Comparison of ENCODE assay signal across 1 cellular context in the genomic region with DNA sequence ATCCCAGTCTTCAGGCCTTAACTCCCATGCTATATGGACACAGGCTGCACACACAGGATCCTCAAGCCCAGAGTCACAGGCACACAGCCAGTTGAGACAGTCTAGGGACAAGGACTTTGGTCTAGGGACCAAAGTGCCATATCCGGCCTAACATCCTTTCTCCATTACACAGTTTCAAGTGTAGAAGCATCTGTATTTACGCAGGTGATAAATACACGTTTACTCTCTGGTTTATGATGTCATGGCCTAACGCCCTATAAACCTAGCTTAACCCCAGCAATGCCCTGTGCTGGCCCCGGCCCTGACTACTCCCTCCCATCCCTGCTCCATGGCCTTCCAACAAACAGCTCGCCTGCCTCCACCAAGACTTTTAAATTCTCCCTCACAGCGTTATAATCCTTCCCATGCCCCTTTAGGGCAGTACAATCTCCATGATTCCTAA.
A peak's percentile ranks its signal among the peaks of the same experiment; 100 is the strongest.
TF ChIP-seq lines count a peak whose summit lies in the region.

No MANE protein-coding gene starts in this region.

TF ChIP-seq in HepG2, 621 proteins besides CTCF, POLR2A, EP300 and RAD21 (continued from another document and continues in another):
- peak; percentile 93 for TF ChIP-seq RXRB (CRISPR knock-in tag; IDR thresholded peaks at IDR 0.05; ENCODE audit: borderline replicate concordance)
- peak; percentile 73; the same call in 1 of the 2 replicates for TF ChIP-seq POGZ (CRISPR knock-in tag; IDR thresholded peaks at IDR 0.05)
- TF ChIP-seq SIX1 (CRISPR knock-in tag; IDR thresholded peaks at IDR 0.05; ENCODE audit: borderline replicate concordance): peak; percentile 59; the same call in 1 of the 2 replicates
- peak; percentile 20; the same call in 1 of the 2 replicates for TF ChIP-seq GABPA (IDR thresholded peaks at IDR 0.05; ENCODE audit: low read depth, low read length)
- peak; percentile 87 for TF ChIP-seq GABPA (CRISPR knock-in tag; IDR thresholded peaks at IDR 0.05; ENCODE audit: low read depth)
- peak; percentile 91 for TF ChIP-seq GATAD2A (CRISPR knock-in tag; IDR thresholded peaks at IDR 0.05)
- no peak for TF ChIP-seq MATR3 (CRISPR knock-in tag; IDR thresholded peaks at IDR 0.05)
- no peak for TF ChIP-seq POLR2AphosphoS2 (IDR thresholded peaks at IDR 0.05; ENCODE audit: low read depth, low read length)
- TF ChIP-seq TOPORS (CRISPR knock-in tag; IDR thresholded peaks at IDR 0.05): no peak
- TF ChIP-seq NFKB2 (CRISPR knock-in tag; IDR thresholded peaks at IDR 0.05; ENCODE audit: borderline replicate concordance): no peak
- TF ChIP-seq PPARG (CRISPR knock-in tag; conservative IDR thresholded peaks at IDR 0.05): peak; percentile 70; the same call in 1 of the 2 replicates
- TF ChIP-seq, protein P1, sequence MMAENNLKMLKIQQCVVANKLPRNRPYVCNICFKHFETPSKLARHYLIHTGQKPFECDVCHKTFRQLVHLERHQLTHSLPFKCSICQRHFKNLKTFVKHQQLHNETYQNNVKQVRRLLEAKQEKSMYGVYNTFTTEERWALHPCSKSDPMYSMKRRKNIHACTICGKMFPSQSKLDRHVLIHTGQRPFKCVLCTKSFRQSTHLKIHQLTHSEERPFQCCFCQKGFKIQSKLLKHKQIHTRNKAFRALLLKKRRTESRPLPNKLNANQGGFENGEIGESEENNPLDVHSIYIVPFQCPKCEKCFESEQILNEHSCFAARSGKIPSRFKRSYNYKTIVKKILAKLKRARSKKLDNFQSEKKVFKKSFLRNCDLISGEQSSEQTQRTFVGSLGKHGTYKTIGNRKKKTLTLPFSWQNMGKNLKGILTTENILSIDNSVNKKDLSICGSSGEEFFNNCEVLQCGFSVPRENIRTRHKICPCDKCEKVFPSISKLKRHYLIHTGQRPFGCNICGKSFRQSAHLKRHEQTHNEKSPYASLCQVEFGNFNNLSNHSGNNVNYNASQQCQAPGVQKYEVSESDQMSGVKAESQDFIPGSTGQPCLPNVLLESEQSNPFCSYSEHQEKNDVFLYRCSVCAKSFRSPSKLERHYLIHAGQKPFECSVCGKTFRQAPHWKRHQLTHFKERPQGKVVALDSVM (CRISPR knock-in tag; IDR thresholded peaks at IDR 0.05): no peak
- peak; percentile 56; the same call in 1 of the 3 replicates for TF ChIP-seq MXI1 (IDR thresholded peaks at IDR 0.05; ENCODE audit: borderline replicate concordance, low read depth, low read length)
- peak; percentile 89 for TF ChIP-seq BCL6 (CRISPR knock-in tag; IDR thresholded peaks at IDR 0.05)
- TF ChIP-seq ZKSCAN8 (CRISPR knock-in tag; IDR thresholded peaks at IDR 0.05; ENCODE audit: borderline replicate concordance): 0 out of 2 replicates have a peak, but pooled peaks have one; percentile 31
- TF ChIP-seq, protein P2, sequence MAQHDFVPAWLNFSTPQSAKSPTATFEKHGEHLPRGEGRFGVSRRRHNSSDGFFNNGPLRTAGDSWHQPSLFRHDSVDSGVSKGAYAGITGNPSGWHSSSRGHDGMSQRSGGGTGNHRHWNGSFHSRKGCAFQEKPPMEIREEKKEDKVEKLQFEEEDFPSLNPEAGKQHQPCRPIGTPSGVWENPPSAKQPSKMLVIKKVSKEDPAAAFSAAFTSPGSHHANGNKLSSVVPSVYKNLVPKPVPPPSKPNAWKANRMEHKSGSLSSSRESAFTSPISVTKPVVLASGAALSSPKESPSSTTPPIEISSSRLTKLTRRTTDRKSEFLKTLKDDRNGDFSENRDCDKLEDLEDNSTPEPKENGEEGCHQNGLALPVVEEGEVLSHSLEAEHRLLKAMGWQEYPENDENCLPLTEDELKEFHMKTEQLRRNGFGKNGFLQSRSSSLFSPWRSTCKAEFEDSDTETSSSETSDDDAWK (CRISPR knock-in tag; IDR thresholded peaks at IDR 0.05): no peak
- peak; percentile 92 for TF ChIP-seq ESRRA (CRISPR knock-in tag; IDR thresholded peaks at IDR 0.05; ENCODE audit: low read depth)
- TF ChIP-seq ETV5 (CRISPR knock-in tag; IDR thresholded peaks at IDR 0.05; ENCODE audit: borderline replicate concordance): peak; percentile 98
- TF ChIP-seq TARDBP (CRISPR knock-in tag; IDR thresholded peaks at IDR 0.05): peak; percentile 70; the same call in 1 of the 2 replicates
- peak; percentile 56 for TF ChIP-seq ZEB1 (IDR thresholded peaks at IDR 0.05; ENCODE audit: insufficient replicate concordance, low read depth)
- peak; percentile 76; the same call in 1 of the 2 replicates for TF ChIP-seq ZNF607 (CRISPR knock-in tag; IDR thresholded peaks at IDR 0.05; ENCODE audit: borderline replicate concordance)
- TF ChIP-seq ZNF746 (CRISPR knock-in tag; IDR thresholded peaks at IDR 0.05): no peak
- TF ChIP-seq, protein P3, sequence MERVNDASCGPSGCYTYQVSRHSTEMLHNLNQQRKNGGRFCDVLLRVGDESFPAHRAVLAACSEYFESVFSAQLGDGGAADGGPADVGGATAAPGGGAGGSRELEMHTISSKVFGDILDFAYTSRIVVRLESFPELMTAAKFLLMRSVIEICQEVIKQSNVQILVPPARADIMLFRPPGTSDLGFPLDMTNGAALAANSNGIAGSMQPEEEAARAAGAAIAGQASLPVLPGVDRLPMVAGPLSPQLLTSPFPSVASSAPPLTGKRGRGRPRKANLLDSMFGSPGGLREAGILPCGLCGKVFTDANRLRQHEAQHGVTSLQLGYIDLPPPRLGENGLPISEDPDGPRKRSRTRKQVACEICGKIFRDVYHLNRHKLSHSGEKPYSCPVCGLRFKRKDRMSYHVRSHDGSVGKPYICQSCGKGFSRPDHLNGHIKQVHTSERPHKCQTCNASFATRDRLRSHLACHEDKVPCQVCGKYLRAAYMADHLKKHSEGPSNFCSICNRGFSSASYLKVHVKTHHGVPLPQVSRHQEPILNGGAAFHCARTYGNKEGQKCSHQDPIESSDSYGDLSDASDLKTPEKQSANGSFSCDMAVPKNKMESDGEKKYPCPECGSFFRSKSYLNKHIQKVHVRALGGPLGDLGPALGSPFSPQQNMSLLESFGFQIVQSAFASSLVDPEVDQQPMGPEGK (CRISPR knock-in tag; IDR thresholded peaks at IDR 0.05): peak; percentile 66
- no peak for TF ChIP-seq CBX2 (IDR thresholded peaks at IDR 0.05; ENCODE audit: low read depth, low read length)
- TF ChIP-seq CBX2 (CRISPR knock-in tag; IDR thresholded peaks at IDR 0.05; ENCODE audit: low read depth): no peak
- TF ChIP-seq NR2F1 (CRISPR knock-in tag; IDR thresholded peaks at IDR 0.05): peak in 1 of 2 experiments; percentile 36; a peak in 1 of 4 replicates
- TF ChIP-seq FOXJ3 (CRISPR knock-in tag; IDR thresholded peaks at IDR 0.05; ENCODE audit: borderline replicate concordance): peak; percentile 35; the same call in 1 of the 2 replicates
- TF ChIP-seq CBX5 (CRISPR knock-in tag; IDR thresholded peaks at IDR 0.05; ENCODE audit: borderline replicate concordance): peak; percentile 83; the same call in 1 of the 2 replicates
- peak; percentile 84 for TF ChIP-seq MIXL1 (CRISPR knock-in tag; IDR thresholded peaks at IDR 0.05)
- TF ChIP-seq KLF11 (CRISPR knock-in tag; IDR thresholded peaks at IDR 0.05): peak; percentile 67; the same call in 1 of the 2 replicates
- TF ChIP-seq GABPB1 (CRISPR knock-in tag; IDR thresholded peaks at IDR 0.05): peak; percentile 71
- TF ChIP-seq HDAC2 (CRISPR knock-in tag; IDR thresholded peaks at IDR 0.05): peak; percentile 95
- 0 out of 2 replicates have a peak, but pooled peaks have one; percentile 22 for TF ChIP-seq ZNF788 (CRISPR knock-in tag; IDR thresholded peaks at IDR 0.05; ENCODE audit: borderline replicate concordance)
- TF ChIP-seq HHEX (CRISPR knock-in tag; IDR thresholded peaks at IDR 0.05): peak; percentile 46; the same call in 1 of the 2 replicates
- TF ChIP-seq ZNF616 (CRISPR knock-in tag; IDR thresholded peaks at IDR 0.05; ENCODE audit: low read depth): no peak
- TF ChIP-seq ZNF792 (CRISPR knock-in tag; IDR thresholded peaks at IDR 0.05): peak; percentile 60; the same call in 1 of the 2 replicates
- peak; percentile 66; the same call in 1 of the 2 replicates for TF ChIP-seq MIER2 (CRISPR knock-in tag; IDR thresholded peaks at IDR 0.05)
- TF ChIP-seq, protein P4, sequence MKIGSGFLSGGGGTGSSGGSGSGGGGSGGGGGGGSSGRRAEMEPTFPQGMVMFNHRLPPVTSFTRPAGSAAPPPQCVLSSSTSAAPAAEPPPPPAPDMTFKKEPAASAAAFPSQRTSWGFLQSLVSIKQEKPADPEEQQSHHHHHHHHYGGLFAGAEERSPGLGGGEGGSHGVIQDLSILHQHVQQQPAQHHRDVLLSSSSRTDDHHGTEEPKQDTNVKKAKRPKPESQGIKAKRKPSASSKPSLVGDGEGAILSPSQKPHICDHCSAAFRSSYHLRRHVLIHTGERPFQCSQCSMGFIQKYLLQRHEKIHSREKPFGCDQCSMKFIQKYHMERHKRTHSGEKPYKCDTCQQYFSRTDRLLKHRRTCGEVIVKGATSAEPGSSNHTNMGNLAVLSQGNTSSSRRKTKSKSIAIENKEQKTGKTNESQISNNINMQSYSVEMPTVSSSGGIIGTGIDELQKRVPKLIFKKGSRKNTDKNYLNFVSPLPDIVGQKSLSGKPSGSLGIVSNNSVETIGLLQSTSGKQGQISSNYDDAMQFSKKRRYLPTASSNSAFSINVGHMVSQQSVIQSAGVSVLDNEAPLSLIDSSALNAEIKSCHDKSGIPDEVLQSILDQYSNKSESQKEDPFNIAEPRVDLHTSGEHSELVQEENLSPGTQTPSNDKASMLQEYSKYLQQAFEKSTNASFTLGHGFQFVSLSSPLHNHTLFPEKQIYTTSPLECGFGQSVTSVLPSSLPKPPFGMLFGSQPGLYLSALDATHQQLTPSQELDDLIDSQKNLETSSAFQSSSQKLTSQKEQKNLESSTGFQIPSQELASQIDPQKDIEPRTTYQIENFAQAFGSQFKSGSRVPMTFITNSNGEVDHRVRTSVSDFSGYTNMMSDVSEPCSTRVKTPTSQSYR (CRISPR knock-in tag; IDR thresholded peaks at IDR 0.05; ENCODE audit: borderline replicate concordance): peak; percentile 55; the same call in 1 of the 2 replicates
- TF ChIP-seq SOX13 (IDR thresholded peaks at IDR 0.05): no peak
- TF ChIP-seq SOX13 (CRISPR knock-in tag; conservative IDR thresholded peaks at IDR 0.05 in 1 of 2, IDR thresholded peaks at IDR 0.05 in 1 of 2): peak in 1 of 2 experiments; percentile 78; a peak in 2 of 4 replicates
- TF ChIP-seq ZNF224 (CRISPR knock-in tag; IDR thresholded peaks at IDR 0.05): no peak
- TF ChIP-seq RXRA (CRISPR knock-in tag; IDR thresholded peaks at IDR 0.05): peak; percentile 80; the same call in 1 of the 2 replicates
- TF ChIP-seq THAP11 (CRISPR knock-in tag; IDR thresholded peaks at IDR 0.05): peak; percentile 79
- no peak for TF ChIP-seq ETV6 (CRISPR knock-in tag; conservative IDR thresholded peaks at IDR 0.05)
- peak; percentile 51; the same call in 1 of the 2 replicates for TF ChIP-seq KDM1A (CRISPR knock-in tag; IDR thresholded peaks at IDR 0.05)
- TF ChIP-seq, protein P5, sequence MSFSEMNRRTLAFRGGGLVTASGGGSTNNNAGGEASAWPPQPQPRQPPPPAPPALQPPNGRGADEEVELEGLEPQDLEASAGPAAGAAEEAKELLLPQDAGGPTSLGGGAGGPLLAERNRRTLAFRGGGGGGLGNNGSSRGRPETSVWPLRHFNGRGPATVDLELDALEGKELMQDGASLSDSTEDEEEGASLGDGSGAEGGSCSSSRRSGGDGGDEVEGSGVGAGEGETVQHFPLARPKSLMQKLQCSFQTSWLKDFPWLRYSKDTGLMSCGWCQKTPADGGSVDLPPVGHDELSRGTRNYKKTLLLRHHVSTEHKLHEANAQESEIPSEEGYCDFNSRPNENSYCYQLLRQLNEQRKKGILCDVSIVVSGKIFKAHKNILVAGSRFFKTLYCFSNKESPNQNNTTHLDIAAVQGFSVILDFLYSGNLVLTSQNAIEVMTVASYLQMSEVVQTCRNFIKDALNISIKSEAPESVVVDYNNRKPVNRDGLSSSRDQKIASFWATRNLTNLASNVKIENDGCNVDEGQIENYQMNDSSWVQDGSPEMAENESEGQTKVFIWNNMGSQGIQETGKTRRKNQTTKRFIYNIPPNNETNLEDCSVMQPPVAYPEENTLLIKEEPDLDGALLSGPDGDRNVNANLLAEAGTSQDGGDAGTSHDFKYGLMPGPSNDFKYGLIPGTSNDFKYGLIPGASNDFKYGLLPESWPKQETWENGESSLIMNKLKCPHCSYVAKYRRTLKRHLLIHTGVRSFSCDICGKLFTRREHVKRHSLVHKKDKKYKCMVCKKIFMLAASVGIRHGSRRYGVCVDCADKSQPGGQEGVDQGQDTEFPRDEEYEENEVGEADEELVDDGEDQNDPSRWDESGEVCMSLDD (CRISPR knock-in tag; IDR thresholded peaks at IDR 0.05; ENCODE audit: borderline replicate concordance): peak; percentile 64; the same call in 1 of the 2 replicates
- peak; percentile 89 for TF ChIP-seq SAP130 (CRISPR knock-in tag; IDR thresholded peaks at IDR 0.05; ENCODE audit: low read depth)
- 0 out of 2 replicates have a peak, but pooled peaks have one; percentile 22 for TF ChIP-seq ZNF644 (CRISPR knock-in tag; IDR thresholded peaks at IDR 0.05; ENCODE audit: low read depth)
- peak; percentile 16 for TF ChIP-seq YY1 (IDR thresholded peaks at IDR 0.05; ENCODE audit: insufficient read depth, insufficient replicate concordance, low read depth, low read length)
- TF ChIP-seq CREB1 (IDR thresholded peaks at IDR 0.05): peak; percentile 87
- TF ChIP-seq CREB1 (CRISPR knock-in tag; IDR thresholded peaks at IDR 0.05): peak; percentile 85
- TF ChIP-seq, protein P6, sequence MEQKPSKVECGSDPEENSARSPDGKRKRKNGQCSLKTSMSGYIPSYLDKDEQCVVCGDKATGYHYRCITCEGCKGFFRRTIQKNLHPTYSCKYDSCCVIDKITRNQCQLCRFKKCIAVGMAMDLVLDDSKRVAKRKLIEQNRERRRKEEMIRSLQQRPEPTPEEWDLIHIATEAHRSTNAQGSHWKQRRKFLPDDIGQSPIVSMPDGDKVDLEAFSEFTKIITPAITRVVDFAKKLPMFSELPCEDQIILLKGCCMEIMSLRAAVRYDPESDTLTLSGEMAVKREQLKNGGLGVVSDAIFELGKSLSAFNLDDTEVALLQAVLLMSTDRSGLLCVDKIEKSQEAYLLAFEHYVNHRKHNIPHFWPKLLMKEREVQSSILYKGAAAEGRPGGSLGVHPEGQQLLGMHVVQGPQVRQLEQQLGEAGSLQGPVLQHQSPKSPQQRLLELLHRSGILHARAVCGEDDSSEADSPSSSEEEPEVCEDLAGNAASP (CRISPR knock-in tag; IDR thresholded peaks at IDR 0.05; ENCODE audit: borderline replicate concordance): peak; percentile 92
- TF ChIP-seq, protein P7, sequence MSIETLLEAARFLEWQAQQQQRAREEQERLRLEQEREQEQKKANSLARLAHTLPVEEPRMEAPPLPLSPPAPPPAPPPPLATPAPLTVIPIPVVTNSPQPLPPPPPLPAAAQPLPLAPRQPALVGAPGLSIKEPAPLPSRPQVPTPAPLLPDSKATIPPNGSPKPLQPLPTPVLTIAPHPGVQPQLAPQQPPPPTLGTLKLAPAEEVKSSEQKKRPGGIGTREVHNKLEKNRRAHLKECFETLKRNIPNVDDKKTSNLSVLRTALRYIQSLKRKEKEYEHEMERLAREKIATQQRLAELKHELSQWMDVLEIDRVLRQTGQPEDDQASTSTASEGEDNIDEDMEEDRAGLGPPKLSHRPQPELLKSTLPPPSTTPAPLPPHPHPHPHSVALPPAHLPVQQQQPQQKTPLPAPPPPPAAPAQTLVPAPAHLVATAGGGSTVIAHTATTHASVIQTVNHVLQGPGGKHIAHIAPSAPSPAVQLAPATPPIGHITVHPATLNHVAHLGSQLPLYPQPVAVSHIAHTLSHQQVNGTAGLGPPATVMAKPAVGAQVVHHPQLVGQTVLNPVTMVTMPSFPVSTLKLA (IDR thresholded peaks at IDR 0.05): no peak
- no peak for TF ChIP-seq HDAC6 (IDR thresholded peaks at IDR 0.05; ENCODE audit: low read depth, low read length)
- TF ChIP-seq MAFK (conservative IDR thresholded peaks at IDR 0.05 in 1 of 2, IDR thresholded peaks at IDR 0.05 in 1 of 2; ENCODE audit: low read length in 2 of 2): peak in 1 of 2 experiments; percentile 74; a peak in 3 of 4 replicates
- TF ChIP-seq ARNTL (CRISPR knock-in tag; IDR thresholded peaks at IDR 0.05): peak; percentile 42; the same call in 1 of the 2 replicates
- peak; percentile 75; the same call in 1 of the 2 replicates for TF ChIP-seq SAFB2 (CRISPR knock-in tag; IDR thresholded peaks at IDR 0.05; ENCODE audit: borderline replicate concordance, low read depth)
